In the genomic region with DNA sequence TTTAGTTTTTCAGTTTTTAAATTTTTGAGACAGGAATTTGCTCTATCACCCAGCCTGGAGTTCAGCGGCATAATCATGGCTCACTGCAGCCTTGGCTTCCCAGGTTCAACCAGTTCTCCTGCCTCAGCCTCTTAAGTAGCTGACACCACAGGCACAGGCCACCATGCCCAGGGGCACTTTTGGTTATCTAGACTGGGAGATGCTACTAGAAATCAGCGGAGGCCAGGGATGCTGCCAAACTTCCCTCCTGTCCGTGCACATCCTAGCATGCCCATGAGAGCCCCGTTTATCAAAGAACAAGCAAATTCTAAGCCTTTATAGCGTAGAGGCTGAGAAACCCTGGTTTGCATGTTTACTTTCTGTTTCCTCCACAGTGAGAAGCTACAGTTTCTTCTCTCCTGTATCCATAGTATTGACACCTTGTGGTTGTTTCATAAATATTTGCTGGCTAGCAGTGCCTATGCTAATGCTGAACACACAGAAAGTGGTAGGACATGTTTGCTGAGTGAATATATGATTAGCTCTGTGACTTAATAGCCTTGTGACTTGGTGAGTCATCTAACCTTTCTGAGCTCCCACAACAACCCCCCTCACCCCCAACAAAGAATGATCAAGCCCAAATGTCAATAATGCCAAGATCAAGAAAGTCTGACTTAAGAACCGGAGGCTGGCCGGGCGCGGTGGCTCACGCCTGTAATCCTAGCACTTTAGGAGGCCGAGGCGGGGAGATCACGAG, we compare ENCODE assay signal across 13 cellular contexts. TPM values are rescaled to one million over a fixed set of nuclear protein-coding genes. Genes with fewer than 3 reads are reported as not detected.
DNase-seq lines count a peak whose midpoint lies in the region; ATAC-seq, FAIRE-seq and TF ChIP-seq lines count a peak whose summit lies in the region.
"Had no signal": no experiment of that assay in that cellular context is flagged by ENCODE, and none has a peak within 500 bp of the region (broad histone marks: within the 10 kb centered on the region; RNA-seq: fewer than 3 reads in every experiment).

No MANE protein-coding gene starts in this region.

- no peaks in the 10 kb centered on the region for H3K9me3 Mint-ChIP-seq in activated T-cell treated with anti-CD3 and anti-CD28 coated beads, Interleukin-2, amount 50 U/mL, for 24 hours

- no peaks in the 10 kb centered on the region for H3K36me3 ChIP-seq in bronchial epithelial cell (ENCODE audit: control insufficient read depth, insufficient read depth, low read length)

- FAIRE-seq in bronchial epithelial cell (lab: Jason Lieb, UNC) = no peak
- FAIRE-seq: G401.6 had no signal

- no peak for DNase-seq in activated T-cell treated with anti-CD3 and anti-CD28 coated beads, Interleukin-2, amount 50 U/mL, for 24 hours
- no peak for DNase-seq in activated T-cell treated with anti-CD3 and anti-CD28 coated beads, Interleukin-2, amount 50 U/mL, for 48 hours
- peak; percentile 27 for DNase-seq in NCI-H748 (lab: John Stamatoyannopoulos, UW; ENCODE audit: unreplicated experiment)
- DNase-seq in bronchial epithelial cell (ENCODE audit: low read depth) = peak; percentile 99
- DNase-seq in retinal pigment epithelial cell (ENCODE audit: low read depth) = peak; percentile 48
- no peak for DNase-seq in GDM1 (lab: John Stamatoyannopoulos, UW)
- no peak for DNase-seq in nucleus accumbens (lab: John Stamatoyannopoulos, UW)
- DNase-seq: caudate nucleus; NCI-H1694; NK-92 treated with Interleukin-12 subunit alpha and Interleukin-12 subunit beta, amount 100 ng/mL, for 24 hours had no signal

- H3K36me3 Mint-ChIP-seq in activated T-cell treated with anti-CD3 and anti-CD28 coated beads, Interleukin-2, amount 50 U/mL, for 24 hours (ENCODE audit: low read depth) = no peaks in the 10 kb centered on the region

- H3K27me3 ChIP-seq in bronchial epithelial cell (ENCODE audit: control insufficient read depth, insufficient read depth, low read length) = no peaks in the 10 kb centered on the region

- peak; percentile 7 for TF ChIP-seq CTCF in bronchial epithelial cell (IDR thresholded peaks at IDR 0.05; ENCODE audit: insufficient read depth, low read length, severe bottlenecking)
- TF ChIP-seq CTCF in retinal pigment epithelial cell (conservative IDR thresholded peaks at IDR 0.05; ENCODE audit: low read depth, low read length) = no peak

- no peak for ATAC-seq in GM19463 (IDR thresholded peaks at IDR 0.05; ENCODE audit: unreplicated experiment)

- H3K4me1 Mint-ChIP-seq in activated T-cell treated with anti-CD3 and anti-CD28 coated beads, Interleukin-2, amount 50 U/mL, for 24 hours (ENCODE audit: low read depth) = peaks cover 34% of the 10 kb centered on the region

- H3K4me3 ChIP-seq in bronchial epithelial cell (ENCODE audit: low read depth, low read length) = no peak overlapping the region
- H3K4me3 ChIP-seq in retinal pigment epithelial cell (ENCODE audit: low read length) = no peak overlapping the region
- H3K4me3 ChIP-seq: smooth muscle cell had no signal

- peaks cover 7% of the 10 kb centered on the region for H3K27me3 Mint-ChIP-seq in activated T-cell treated with anti-CD3 and anti-CD28 coated beads, Interleukin-2, amount 50 U/mL, for 24 hours

- no peak overlapping the region for H3K4me3 Mint-ChIP-seq in activated T-cell treated with anti-CD3 and anti-CD28 coated beads, Interleukin-2, amount 50 U/mL, for 24 hours

- peak overlapping the region; percentile 18 for H3K27ac Mint-ChIP-seq in activated T-cell treated with anti-CD3 and anti-CD28 coated beads, Interleukin-2, amount 50 U/mL, for 24 hours

RNA-seq across cellular contexts. Expression of gene MAF, which starts 39.2 kb away (rescaled TPM):
- 4.2 and 6.3 TPM in 2 replicates for total RNA-seq in bronchial epithelial cell

Comparison
In these comparisons a context has a peak if more than half of its experiments do, and no peak if none do; other contexts are left out.
1. DNase-seq: peak in NCI-H748 (single experiment), bronchial epithelial cell (single experiment) and retinal pigment epithelial cell (single experiment); none in activated T-cell treated with anti-CD3 and anti-CD28 coated beads, Interleukin-2, amount 50 U/mL, for 24 hours (single experiment), activated T-cell treated with anti-CD3 and anti-CD28 coated beads, Interleukin-2, amount 50 U/mL, for 48 hours (0 of 2), GDM1 (single experiment) and nucleus accumbens (0 of 56).